21 cellular contexts compared by ENCODE assay signal in genomic region chr6:148945311-148946021, GRCh38.
"Had no signal": no experiment of that assay in that cellular context is flagged by ENCODE, and none has a peak within 500 bp of the region (broad histone marks: within the 10 kb centered on the region; RNA-seq: fewer than 3 reads in every experiment).

No MANE protein-coding gene starts in this region.

- H3K36me3 Mint-ChIP-seq: natural killer cell, T-cell, type B pancreatic cell had no signal

- H3K9me3 ChIP-seq: esophagus muscularis mucosa, heart right ventricle, left lung, right lobe of liver, spleen, suprapubic skin had no signal

- H3K36me3 ChIP-seq: cardiac muscle cell, heart right ventricle, left lung, right lobe of liver, suprapubic skin had no signal

- H3K4me1 ChIP-seq: left lung had no signal

- H3K9me3 Mint-ChIP-seq: activated CD4-positive, alpha-beta T cell treated with anti-CD3 and anti-CD28 coated beads, Interleukin-2, amount 10 ng/mL, durations not matched to agents 24 days and 14 days; natural killer cell; T-cell; type B pancreatic cell had no signal

- H3K27me3 Mint-ChIP-seq: type B pancreatic cell had no signal

- ATAC-seq: heart right ventricle, left lung, natural killer cell, right lobe of liver, T-cell had no signal

- H3K27me3 ChIP-seq: cardiac muscle cell, esophagus muscularis mucosa, heart right ventricle, left lung, right lobe of liver, spleen, suprapubic skin had no signal

- H3K4me3 Mint-ChIP-seq: activated CD4-positive, alpha-beta T cell treated with anti-CD3 and anti-CD28 coated beads, Interleukin-2, amount 10 ng/mL, durations not matched to agents 24 days and 14 days; activated naive CD8-positive, alpha-beta T cell; natural killer cell; T-cell; type B pancreatic cell had no signal

- H3K4me3 ChIP-seq: cardiac muscle cell, esophagus muscularis mucosa, heart right ventricle, left lung, right lobe of liver, spleen, suprapubic skin had no signal

- H3K27ac ChIP-seq: cardiac muscle cell, esophagus muscularis mucosa, heart right ventricle, left lung, right lobe of liver, spleen, suprapubic skin, VCaP had no signal

- H3K27ac Mint-ChIP-seq: activated CD4-positive, alpha-beta T cell treated with anti-CD3 and anti-CD28 coated beads, Interleukin-2, amount 10 ng/mL, durations not matched to agents 24 days and 14 days; activated naive CD8-positive, alpha-beta T cell; natural killer cell; T-cell; type B pancreatic cell had no signal

- DNase-seq: activated CD4-positive, alpha-beta T cell treated with anti-CD3 and anti-CD28 coated beads, Interleukin-2, amount 10 ng/mL, durations not matched to agents 24 days and 14 days; activated CD8-positive, alpha-beta memory T cell treated with anti-CD3 and anti-CD28 coated beads for 24 hours; activated gamma-delta T cell; anterior cingulate cortex; foreskin melanocyte; heart right ventricle; left lung; natural killer cell; nucleus accumbens; right lobe of liver; spleen; stimulated activated CD4-positive, alpha-beta T cell treated with anti-CD3 and anti-CD28 coated beads, Interleukin-1b, Interleukin-23, amount 100 ng/mL, for 48 hours; stimulated activated naive CD4-positive, alpha-beta T cell treated with Interleukin-2 at 50 U/mL for 16 hours; T-cell; T1000 had no signal
